ENCODE assay signal across 1 cellular context in the genomic region with DNA sequence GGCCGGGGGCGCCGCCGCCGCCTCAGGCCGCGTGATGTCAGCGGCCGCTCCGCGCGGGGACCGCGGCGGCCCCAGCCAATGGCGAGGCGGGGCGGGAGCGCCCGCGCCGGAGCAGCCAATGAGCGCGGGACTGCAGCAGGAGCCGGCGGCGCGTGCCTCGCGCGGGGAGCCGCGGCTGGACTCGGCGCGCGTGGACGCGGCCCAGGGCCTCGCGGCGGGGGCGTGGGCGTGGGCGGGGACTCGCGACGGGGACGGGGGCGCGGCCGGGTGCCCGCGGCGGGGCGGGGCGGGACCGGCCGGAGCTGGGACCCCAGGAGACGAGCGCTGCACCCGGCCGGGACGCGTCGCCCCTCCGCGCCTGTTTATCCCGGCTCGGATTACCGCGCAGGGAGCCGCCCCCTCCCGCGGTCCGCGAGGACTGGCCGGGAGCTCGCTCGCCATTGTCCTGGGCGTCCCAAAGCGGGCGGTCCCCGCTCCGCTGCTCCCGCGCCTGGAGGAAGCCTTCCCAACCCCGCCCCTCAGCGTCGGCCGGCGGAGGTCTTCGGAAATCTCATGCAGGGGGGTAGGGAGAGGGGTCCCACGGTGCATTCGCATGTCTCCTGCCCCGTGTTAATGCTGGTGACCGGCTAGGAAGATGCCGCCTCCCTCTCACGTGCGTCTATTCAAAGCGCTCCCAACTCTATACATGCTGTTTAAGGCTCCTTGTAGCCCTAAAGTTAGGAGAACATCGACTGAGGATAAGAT.
TF ChIP-seq lines count a peak whose summit lies in the region.

TSS of gene RNF157 (minus strand) at position 33 of the 744 bp plus-strand sequence. CDS start 253 bp downstream, outside the sequence.

TF ChIP-seq in HEK293, 187 proteins besides CTCF, POLR2A, EP300 and RAD21 (continued from another document):
- no peak for TF ChIP-seq ZNF157 (tag by site-specific recombination; IDR thresholded peaks at IDR 0.05)
- no peak for TF ChIP-seq ZNF292 (tag by site-specific recombination; IDR thresholded peaks at IDR 0.05; ENCODE audit: borderline replicate concordance, low read depth)
- peak; percentile 47; the same call in 1 of the 2 replicates for TF ChIP-seq SP7 (tag by site-specific recombination; IDR thresholded peaks at IDR 0.05)
- TF ChIP-seq ELK4 (IDR thresholded peaks at IDR 0.05; ENCODE audit: borderline replicate concordance, low read depth, low read length), result no peak
- no peak for TF ChIP-seq ZNF776 (tag by site-specific recombination; IDR thresholded peaks at IDR 0.05; ENCODE audit: borderline replicate concordance)
- no peak for TF ChIP-seq ZNF423 (tag by site-specific recombination; IDR thresholded peaks at IDR 0.05)
- peak; percentile 82 for TF ChIP-seq IKZF3 (tag by site-specific recombination; IDR thresholded peaks at IDR 0.05)
- TF ChIP-seq ZXDB (tag by site-specific recombination; IDR thresholded peaks at IDR 0.05), result no peak
- TF ChIP-seq ZNF660 (tag by site-specific recombination; IDR thresholded peaks at IDR 0.05), result no peak
- TF ChIP-seq ZNF544 (tag by site-specific recombination; IDR thresholded peaks at IDR 0.05), result no peak
- TF ChIP-seq HIC1 (tag by site-specific recombination; IDR thresholded peaks at IDR 0.05), result no peak
- no peak for TF ChIP-seq ZNF621 (tag by site-specific recombination; IDR thresholded peaks at IDR 0.05)
- no peak for TF ChIP-seq ZNF513 (tag by site-specific recombination; IDR thresholded peaks at IDR 0.05)
- no peak for TF ChIP-seq ZNF280C (tag by site-specific recombination; IDR thresholded peaks at IDR 0.05)
- TF ChIP-seq, protein P1, sequence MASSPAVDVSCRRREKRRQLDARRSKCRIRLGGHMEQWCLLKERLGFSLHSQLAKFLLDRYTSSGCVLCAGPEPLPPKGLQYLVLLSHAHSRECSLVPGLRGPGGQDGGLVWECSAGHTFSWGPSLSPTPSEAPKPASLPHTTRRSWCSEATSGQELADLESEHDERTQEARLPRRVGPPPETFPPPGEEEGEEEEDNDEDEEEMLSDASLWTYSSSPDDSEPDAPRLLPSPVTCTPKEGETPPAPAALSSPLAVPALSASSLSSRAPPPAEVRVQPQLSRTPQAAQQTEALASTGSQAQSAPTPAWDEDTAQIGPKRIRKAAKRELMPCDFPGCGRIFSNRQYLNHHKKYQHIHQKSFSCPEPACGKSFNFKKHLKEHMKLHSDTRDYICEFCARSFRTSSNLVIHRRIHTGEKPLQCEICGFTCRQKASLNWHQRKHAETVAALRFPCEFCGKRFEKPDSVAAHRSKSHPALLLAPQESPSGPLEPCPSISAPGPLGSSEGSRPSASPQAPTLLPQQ (tag by site-specific recombination; IDR thresholded peaks at IDR 0.05), result no peak; the same call in 1 of the 2 replicates
- TF ChIP-seq, protein P2, sequence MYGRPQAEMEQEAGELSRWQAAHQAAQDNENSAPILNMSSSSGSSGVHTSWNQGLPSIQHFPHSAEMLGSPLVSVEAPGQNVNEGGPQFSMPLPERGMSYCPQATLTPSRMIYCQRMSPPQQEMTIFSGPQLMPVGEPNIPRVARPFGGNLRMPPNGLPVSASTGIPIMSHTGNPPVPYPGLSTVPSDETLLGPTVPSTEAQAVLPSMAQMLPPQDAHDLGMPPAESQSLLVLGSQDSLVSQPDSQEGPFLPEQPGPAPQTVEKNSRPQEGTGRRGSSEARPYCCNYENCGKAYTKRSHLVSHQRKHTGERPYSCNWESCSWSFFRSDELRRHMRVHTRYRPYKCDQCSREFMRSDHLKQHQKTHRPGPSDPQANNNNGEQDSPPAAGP (tag by site-specific recombination; IDR thresholded peaks at IDR 0.05), result no peak
- no peak for TF ChIP-seq TRIM28 (IDR thresholded peaks at IDR 0.05; ENCODE audit: borderline replicate concordance, low read length)
- TF ChIP-seq KLF1 (tag by site-specific recombination; IDR thresholded peaks at IDR 0.05), result peak; percentile 65; the same call in 1 of the 2 replicates
- TF ChIP-seq SP2 (tag by site-specific recombination; IDR thresholded peaks at IDR 0.05), result peak; percentile 67
- TF ChIP-seq GLIS2 (tag by site-specific recombination; IDR thresholded peaks at IDR 0.05), result peak; percentile 84
- TF ChIP-seq ZNF514 (tag by site-specific recombination; IDR thresholded peaks at IDR 0.05), result no peak
- TF ChIP-seq ZNF561 (tag by site-specific recombination; IDR thresholded peaks at IDR 0.05; ENCODE audit: borderline replicate concordance), result no peak
- peak; percentile 47 for TF ChIP-seq YY1 (tag by site-specific recombination; IDR thresholded peaks at IDR 0.05)
- peak; percentile 75 for TF ChIP-seq KLF16 (tag by site-specific recombination; IDR thresholded peaks at IDR 0.05)
